ENCODE assay signal across 2 cellular contexts in the genomic region with DNA sequence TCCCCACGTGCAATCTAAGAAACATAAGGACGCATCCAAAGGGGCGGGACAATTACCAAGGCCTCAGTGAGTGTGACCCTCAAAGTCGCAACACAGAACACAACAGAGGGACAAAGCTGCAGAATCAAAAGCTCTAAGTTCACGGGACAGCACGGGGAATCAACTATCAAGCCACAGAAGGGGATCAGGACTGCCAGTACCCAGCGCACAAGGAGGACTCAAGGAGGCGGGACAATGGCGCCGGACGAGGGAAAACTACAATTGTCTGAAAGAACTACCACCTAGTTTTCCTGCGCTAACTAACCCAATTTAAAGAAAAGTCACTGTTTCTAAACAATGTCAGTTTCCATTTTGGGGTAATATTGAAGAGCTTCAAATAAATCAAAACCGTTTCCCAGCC.
TF ChIP-seq lines count a peak whose summit lies in the region.

No MANE protein-coding gene starts in this region.

TF ChIP-seq in SK-N-SH, 30 proteins besides CTCF, POLR2A, EP300 and RAD21 (continued from another document):
- TF ChIP-seq, protein P1, sequence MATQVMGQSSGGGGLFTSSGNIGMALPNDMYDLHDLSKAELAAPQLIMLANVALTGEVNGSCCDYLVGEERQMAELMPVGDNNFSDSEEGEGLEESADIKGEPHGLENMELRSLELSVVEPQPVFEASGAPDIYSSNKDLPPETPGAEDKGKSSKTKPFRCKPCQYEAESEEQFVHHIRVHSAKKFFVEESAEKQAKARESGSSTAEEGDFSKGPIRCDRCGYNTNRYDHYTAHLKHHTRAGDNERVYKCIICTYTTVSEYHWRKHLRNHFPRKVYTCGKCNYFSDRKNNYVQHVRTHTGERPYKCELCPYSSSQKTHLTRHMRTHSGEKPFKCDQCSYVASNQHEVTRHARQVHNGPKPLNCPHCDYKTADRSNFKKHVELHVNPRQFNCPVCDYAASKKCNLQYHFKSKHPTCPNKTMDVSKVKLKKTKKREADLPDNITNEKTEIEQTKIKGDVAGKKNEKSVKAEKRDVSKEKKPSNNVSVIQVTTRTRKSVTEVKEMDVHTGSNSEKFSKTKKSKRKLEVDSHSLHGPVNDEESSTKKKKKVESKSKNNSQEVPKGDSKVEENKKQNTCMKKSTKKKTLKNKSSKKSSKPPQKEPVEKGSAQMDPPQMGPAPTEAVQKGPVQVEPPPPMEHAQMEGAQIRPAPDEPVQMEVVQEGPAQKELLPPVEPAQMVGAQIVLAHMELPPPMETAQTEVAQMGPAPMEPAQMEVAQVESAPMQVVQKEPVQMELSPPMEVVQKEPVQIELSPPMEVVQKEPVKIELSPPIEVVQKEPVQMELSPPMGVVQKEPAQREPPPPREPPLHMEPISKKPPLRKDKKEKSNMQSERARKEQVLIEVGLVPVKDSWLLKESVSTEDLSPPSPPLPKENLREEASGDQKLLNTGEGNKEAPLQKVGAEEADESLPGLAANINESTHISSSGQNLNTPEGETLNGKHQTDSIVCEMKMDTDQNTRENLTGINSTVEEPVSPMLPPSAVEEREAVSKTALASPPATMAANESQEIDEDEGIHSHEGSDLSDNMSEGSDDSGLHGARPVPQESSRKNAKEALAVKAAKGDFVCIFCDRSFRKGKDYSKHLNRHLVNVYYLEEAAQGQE (IDR thresholded peaks at IDR 0.05; ENCODE audit: low read depth, low read length), result no peak
- TF ChIP-seq RFX5 (IDR thresholded peaks at IDR 0.05; ENCODE audit: low read length), result no peak
- TF ChIP-seq NFIC (IDR thresholded peaks at IDR 0.05; ENCODE audit: borderline replicate concordance), result no peak
- TF ChIP-seq, protein P2, sequence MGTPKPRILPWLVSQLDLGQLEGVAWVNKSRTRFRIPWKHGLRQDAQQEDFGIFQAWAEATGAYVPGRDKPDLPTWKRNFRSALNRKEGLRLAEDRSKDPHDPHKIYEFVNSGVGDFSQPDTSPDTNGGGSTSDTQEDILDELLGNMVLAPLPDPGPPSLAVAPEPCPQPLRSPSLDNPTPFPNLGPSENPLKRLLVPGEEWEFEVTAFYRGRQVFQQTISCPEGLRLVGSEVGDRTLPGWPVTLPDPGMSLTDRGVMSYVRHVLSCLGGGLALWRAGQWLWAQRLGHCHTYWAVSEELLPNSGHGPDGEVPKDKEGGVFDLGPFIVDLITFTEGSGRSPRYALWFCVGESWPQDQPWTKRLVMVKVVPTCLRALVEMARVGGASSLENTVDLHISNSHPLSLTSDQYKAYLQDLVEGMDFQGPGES (IDR thresholded peaks at IDR 0.05; ENCODE audit: low read depth, low read length), result no peak
- no peak for TF ChIP-seq EZH2phosphoT487 (IDR thresholded peaks at IDR 0.05; ENCODE audit: borderline replicate concordance, low read depth)

TF ChIP-seq in SK-N-SH treated with all-trans-retinoic acid at 6 μM for 48 hours, 23 proteins besides CTCF, POLR2A, EP300 and RAD21 (continued from another document):
- TF ChIP-seq, protein P3, sequence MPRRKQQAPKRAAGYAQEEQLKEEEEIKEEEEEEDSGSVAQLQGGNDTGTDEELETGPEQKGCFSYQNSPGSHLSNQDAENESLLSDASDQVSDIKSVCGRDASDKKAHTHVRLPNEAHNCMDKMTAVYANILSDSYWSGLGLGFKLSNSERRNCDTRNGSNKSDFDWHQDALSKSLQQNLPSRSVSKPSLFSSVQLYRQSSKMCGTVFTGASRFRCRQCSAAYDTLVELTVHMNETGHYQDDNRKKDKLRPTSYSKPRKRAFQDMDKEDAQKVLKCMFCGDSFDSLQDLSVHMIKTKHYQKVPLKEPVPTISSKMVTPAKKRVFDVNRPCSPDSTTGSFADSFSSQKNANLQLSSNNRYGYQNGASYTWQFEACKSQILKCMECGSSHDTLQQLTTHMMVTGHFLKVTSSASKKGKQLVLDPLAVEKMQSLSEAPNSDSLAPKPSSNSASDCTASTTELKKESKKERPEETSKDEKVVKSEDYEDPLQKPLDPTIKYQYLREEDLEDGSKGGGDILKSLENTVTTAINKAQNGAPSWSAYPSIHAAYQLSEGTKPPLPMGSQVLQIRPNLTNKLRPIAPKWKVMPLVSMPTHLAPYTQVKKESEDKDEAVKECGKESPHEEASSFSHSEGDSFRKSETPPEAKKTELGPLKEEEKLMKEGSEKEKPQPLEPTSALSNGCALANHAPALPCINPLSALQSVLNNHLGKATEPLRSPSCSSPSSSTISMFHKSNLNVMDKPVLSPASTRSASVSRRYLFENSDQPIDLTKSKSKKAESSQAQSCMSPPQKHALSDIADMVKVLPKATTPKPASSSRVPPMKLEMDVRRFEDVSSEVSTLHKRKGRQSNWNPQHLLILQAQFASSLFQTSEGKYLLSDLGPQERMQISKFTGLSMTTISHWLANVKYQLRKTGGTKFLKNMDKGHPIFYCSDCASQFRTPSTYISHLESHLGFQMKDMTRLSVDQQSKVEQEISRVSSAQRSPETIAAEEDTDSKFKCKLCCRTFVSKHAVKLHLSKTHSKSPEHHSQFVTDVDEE (CRISPR knock-in tag; IDR thresholded peaks at IDR 0.05), result no peak
- TF ChIP-seq ZNF8 (CRISPR knock-in tag; IDR thresholded peaks at IDR 0.05) (no peak), OSR1 (CRISPR knock-in tag; IDR thresholded peaks at IDR 0.05) (no peak)
- TF ChIP-seq, protein P4, sequence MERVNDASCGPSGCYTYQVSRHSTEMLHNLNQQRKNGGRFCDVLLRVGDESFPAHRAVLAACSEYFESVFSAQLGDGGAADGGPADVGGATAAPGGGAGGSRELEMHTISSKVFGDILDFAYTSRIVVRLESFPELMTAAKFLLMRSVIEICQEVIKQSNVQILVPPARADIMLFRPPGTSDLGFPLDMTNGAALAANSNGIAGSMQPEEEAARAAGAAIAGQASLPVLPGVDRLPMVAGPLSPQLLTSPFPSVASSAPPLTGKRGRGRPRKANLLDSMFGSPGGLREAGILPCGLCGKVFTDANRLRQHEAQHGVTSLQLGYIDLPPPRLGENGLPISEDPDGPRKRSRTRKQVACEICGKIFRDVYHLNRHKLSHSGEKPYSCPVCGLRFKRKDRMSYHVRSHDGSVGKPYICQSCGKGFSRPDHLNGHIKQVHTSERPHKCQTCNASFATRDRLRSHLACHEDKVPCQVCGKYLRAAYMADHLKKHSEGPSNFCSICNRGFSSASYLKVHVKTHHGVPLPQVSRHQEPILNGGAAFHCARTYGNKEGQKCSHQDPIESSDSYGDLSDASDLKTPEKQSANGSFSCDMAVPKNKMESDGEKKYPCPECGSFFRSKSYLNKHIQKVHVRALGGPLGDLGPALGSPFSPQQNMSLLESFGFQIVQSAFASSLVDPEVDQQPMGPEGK (CRISPR knock-in tag; IDR thresholded peaks at IDR 0.05; ENCODE audit: borderline replicate concordance), result no peak
